In the genomic region with DNA sequence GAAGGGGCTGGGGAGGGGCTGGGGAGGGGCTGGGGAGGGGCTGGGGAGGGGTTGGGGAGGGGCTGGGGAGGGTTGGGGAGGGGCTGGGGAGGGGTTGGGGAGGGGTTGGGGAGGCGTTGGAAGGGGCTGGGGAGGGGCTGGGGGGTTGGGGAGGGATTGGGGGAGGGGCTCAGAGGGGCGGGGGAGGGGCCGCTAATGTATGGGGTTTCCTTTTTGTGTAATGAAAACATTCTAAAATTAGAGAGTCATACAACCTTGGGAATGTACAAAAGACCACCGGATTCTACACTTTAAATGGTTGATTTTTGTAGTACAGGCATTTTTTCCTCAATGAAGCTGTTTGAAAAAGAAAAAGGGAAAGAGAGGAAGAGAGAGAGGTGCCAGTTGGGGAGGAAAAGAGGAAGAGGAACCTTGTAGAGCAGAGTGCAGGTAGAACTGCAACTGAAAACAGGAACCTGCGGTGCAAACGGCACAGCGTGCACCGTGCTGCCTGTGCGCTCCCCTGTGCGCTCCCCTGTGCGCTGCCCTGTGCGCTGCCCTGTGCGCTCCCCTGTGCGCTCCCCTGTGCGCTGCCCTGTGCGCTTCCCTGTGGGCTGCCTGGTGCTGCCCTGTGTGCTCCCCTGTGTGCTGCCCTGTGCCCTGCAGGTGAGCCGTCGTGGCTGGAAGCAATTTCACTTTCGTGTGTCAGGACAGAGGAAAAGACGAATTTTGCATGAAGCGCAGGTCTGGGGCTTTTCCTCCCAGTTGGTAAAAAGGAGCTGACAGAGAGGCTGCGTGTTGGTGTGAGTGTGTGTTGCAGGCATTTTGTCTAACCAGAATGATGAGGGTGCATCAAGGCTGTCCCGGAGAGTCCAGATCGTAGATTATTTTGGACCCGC, we compare ENCODE assay signal across 8 cellular contexts. TPM values are rescaled to one million over a fixed set of nuclear protein-coding genes. Genes with fewer than 3 reads are reported as not detected.
DNase-seq lines count a peak whose midpoint lies in the region; ATAC-seq, FAIRE-seq and TF ChIP-seq lines count a peak whose summit lies in the region.

No MANE protein-coding gene starts in this region.

- intact Hi-C loops in HepG2 (cut with micrococcal nuclease; ENCODE audit: unreplicated experiment) = no loop called here

- no peak overlapping the region for H3K9ac ChIP-seq in HepG2 (ENCODE audit: insufficient read depth, low read depth, low read length)

- H2AFZ ChIP-seq in HepG2 (ENCODE audit: low read length) = no peak overlapping the region

- CTCF ChIA-PET in HepG2 (lab: Yijun Ruan, JAX; ENCODE audit: low intra/inter-chr PET ratio, low total read pairs) = no interaction called here

- H3K4me3 ChIP-seq in HepG2 (replicated peaks in 1 of 3; ENCODE audit: insufficient read depth in 1 of 3, low read depth in 2 of 3, low read length in 3 of 3) = no peak overlapping the region

- peaks cover 19 to 73% of the 10 kb centered on the region in 2 experiments for H3K27me3 ChIP-seq in HepG2 (ENCODE audit: control insufficient read depth in 1 of 2, insufficient read depth in 2 of 2, low read length in 2 of 2)

- no peaks in the 10 kb centered on the region for H3K79me2 ChIP-seq in HepG2 (ENCODE audit: insufficient read depth, low read length)

- BruUV-seq in HepG2 (replicated peaks; lab: Mats Ljungman, UMichigan) = no TSS peak

- in situ Hi-C loops in HepG2 (cut with HindIII; ENCODE audit: extremely low pct_ligation_motif_present, low pct_unique_long_range_greater_than_20kb) = no loop called here

- no peaks in the 10 kb centered on the region for H3K9me3 ChIP-seq in HepG2 (ENCODE audit: low read length)

- 54% methylated on average over 24 of the region's 25 CpGs for WGBS in HepG2 (ENCODE audit: low lambda C conversion rate)

- DNase-seq in SKM-1 treated with dmso at 0.1 percent for 144 hours (lab: John Stamatoyannopoulos, UW; ENCODE audit: unreplicated experiment) (peak; percentile 98), HepG2 (ENCODE audit: low spot score) (no peak), DMS153 treated with DMSO at 0.1 percent for 48 hours (lab: John Stamatoyannopoulos, UW; ENCODE audit: unreplicated experiment) (no peak), NCI-H2081 treated with DMSO at 0.1 percent for 48 hours (lab: John Stamatoyannopoulos, UW) (no peak)
- DNase-seq in activated effector memory CD4-positive, alpha-beta T cell treated with anti-CD3 and anti-CD28 coated beads, Interleukin-2, amount 50 U/mL, for 16 hours = no peak
- DNase-seq in NK-92 treated with Interleukin-12 subunit alpha and Interleukin-12 subunit beta, amount 100 ng/mL, for 24 hours (lab: John Stamatoyannopoulos, UW) = no peak

- no peak for FAIRE-seq in HepG2 (lab: Jason Lieb, UNC)

- no peaks in the 10 kb centered on the region for H3K36me3 ChIP-seq in HepG2 (replicated peaks in 1 of 2; ENCODE audit: control insufficient read depth in 1 of 2, insufficient read depth in 2 of 2, low read length in 2 of 2)

- no peak for TF ChIP-seq EP300 in HepG2 (IDR thresholded peaks at IDR 0.05; ENCODE audit: low read depth in 2 of 2, low read length in 2 of 2)
- TF ChIP-seq EP300 in HepG2 (CRISPR knock-in tag; IDR thresholded peaks at IDR 0.05; ENCODE audit: borderline replicate concordance) = no peak

- no peak overlapping the region for H3K4me2 ChIP-seq in HepG2 (ENCODE audit: low read depth, low read length)

- no peak for TF ChIP-seq RAD21 in HepG2 (CRISPR knock-in tag; IDR thresholded peaks at IDR 0.05)

- POLR2A ChIA-PET in HepG2 (lab: Yijun Ruan, JAX) = no interaction called here

- H3K4me1 ChIP-seq in HepG2 (ENCODE audit: insufficient read depth, low read length) = 0 out of 2 replicates have a peak, but pooled peaks cover 5% of the 10 kb centered on the region

- H4K20me1 ChIP-seq in HepG2 (ENCODE audit: insufficient read depth, low read length) = 0 out of 2 replicates have a peak, but pooled peaks cover 2% of the 10 kb centered on the region

- H3K27ac ChIP-seq in HepG2 (ENCODE audit: extremely low read length, insufficient read depth, low read length) = no peak overlapping the region

- TF ChIP-seq CTCF in HepG2 (CRISPR knock-in tag; IDR thresholded peaks at IDR 0.05) = no peak

- ATAC-seq in GM18502 (IDR thresholded peaks at IDR 0.05; ENCODE audit: poor library complexity, unreplicated experiment) = peak; percentile 68
- ATAC-seq in HG02642 (IDR thresholded peaks at IDR 0.05; ENCODE audit: poor library complexity, unreplicated experiment) = peak; percentile 70
- no peak for ATAC-seq in HepG2

- no peak for TF ChIP-seq POLR2A in HepG2 (IDR thresholded peaks at IDR 0.05; ENCODE audit: insufficient read depth in 1 of 2, low read depth in 2 of 2, low read length in 2 of 2)

TF ChIP-seq in HepG2, 621 proteins besides CTCF, POLR2A, EP300 and RAD21:
- TF ChIP-seq HNRNPK (IDR thresholded peaks at IDR 0.05; ENCODE audit: low read depth, low read length, poor library complexity, severe bottlenecking) (peak; percentile 77), GABPB1 (CRISPR knock-in tag; IDR thresholded peaks at IDR 0.05) (no peak), ZNF44 (CRISPR knock-in tag; IDR thresholded peaks at IDR 0.05) (no peak)
- TF ChIP-seq, protein P1, sequence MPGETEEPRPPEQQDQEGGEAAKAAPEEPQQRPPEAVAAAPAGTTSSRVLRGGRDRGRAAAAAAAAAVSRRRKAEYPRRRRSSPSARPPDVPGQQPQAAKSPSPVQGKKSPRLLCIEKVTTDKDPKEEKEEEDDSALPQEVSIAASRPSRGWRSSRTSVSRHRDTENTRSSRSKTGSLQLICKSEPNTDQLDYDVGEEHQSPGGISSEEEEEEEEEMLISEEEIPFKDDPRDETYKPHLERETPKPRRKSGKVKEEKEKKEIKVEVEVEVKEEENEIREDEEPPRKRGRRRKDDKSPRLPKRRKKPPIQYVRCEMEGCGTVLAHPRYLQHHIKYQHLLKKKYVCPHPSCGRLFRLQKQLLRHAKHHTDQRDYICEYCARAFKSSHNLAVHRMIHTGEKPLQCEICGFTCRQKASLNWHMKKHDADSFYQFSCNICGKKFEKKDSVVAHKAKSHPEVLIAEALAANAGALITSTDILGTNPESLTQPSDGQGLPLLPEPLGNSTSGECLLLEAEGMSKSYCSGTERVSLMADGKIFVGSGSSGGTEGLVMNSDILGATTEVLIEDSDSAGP (CRISPR knock-in tag; IDR thresholded peaks at IDR 0.05; ENCODE audit: borderline replicate concordance) = no peak

RNA-seq across cellular contexts. Expression of a gene that starts 40.8 kb away (rescaled TPM):
- 0.66 and 1.2 TPM in 2 replicates for total RNA-seq in HepG2 (2016; rRNA removed; fragmentation: Illumina TruSeq; extraction: Trizol)
- total RNA-seq in HepG2 (2016; cell fraction: cytosol; rRNA removed; fragmentation: Illumina TruSeq; extraction: Trizol; ENCODE audit: low read depth) = 0.81 and 1.1 TPM in 2 replicates
- total RNA-seq in HepG2 (2016; cell fraction: insoluble cytoplasmic fraction; rRNA removed; fragmentation: Illumina TruSeq; extraction: Trizol) = 0.56 and 1.0 TPM in 2 replicates
- 1.7 and 2.2 TPM in 2 replicates for total RNA-seq in HepG2 (2016; cell fraction: membrane; rRNA removed; fragmentation: Illumina TruSeq; extraction: Trizol)
- 0.31 TPM in 1 of 2 replicates, not detected in the other for total RNA-seq in HepG2 (2016; cell fraction: nucleus; rRNA removed; fragmentation: Illumina TruSeq; extraction: Trizol)
- polyA plus RNA-seq in HepG2 (2011; rRNA removed) = 0.84 and 1.4 TPM in 2 replicates
- polyA plus RNA-seq in HepG2 (2011; cell fraction: cytosol; rRNA removed) = 2.1 and 2.5 TPM in 2 replicates
- polyA plus RNA-seq in HepG2 (2011; cell fraction: nucleus; rRNA removed) = 1.2 and 1.8 TPM in 2 replicates
- 0.23 and 0.79 TPM in 2 replicates for polyA plus RNA-seq in HepG2 (2012)
- polyA plus RNA-seq in HepG2 (2016; cell fraction: cytosol; fragmentation: Illumina TruSeq; extraction: Trizol; ENCODE audit: low read depth) = 1.1 and 1.2 TPM in 2 replicates
- polyA plus RNA-seq in HepG2 (2016; cell fraction: insoluble cytoplasmic fraction; fragmentation: Illumina TruSeq; extraction: Trizol; ENCODE audit: low read depth) = 0.69 and 0.92 TPM in 2 replicates
- polyA plus RNA-seq in HepG2 (2016; cell fraction: membrane; fragmentation: Illumina TruSeq; extraction: Trizol; ENCODE audit: low read depth) = 2.1 TPM in 2 replicates
- 1.2 and 1.3 TPM in 2 replicates for polyA plus RNA-seq in HepG2 (2016; cell fraction: nucleus; fragmentation: Illumina TruSeq; extraction: Trizol; ENCODE audit: insufficient read depth, low read depth)
- 2.5 and 12.3 TPM in 2 replicates for polyA minus RNA-seq in HepG2 (2011; rRNA and poly(A)+ RNA removed; ENCODE audit: low replicate concordance)
- 2.9 and 4.6 TPM in 2 replicates for polyA minus RNA-seq in HepG2 (2011; cell fraction: cytosol; rRNA and poly(A)+ RNA removed)
- 0.87 and 1.4 TPM in 2 replicates for polyA minus RNA-seq in HepG2 (2011; cell fraction: nucleus; rRNA and poly(A)+ RNA removed)
